Comparison of ENCODE assay signal across 15 cellular contexts in the genomic region with DNA sequence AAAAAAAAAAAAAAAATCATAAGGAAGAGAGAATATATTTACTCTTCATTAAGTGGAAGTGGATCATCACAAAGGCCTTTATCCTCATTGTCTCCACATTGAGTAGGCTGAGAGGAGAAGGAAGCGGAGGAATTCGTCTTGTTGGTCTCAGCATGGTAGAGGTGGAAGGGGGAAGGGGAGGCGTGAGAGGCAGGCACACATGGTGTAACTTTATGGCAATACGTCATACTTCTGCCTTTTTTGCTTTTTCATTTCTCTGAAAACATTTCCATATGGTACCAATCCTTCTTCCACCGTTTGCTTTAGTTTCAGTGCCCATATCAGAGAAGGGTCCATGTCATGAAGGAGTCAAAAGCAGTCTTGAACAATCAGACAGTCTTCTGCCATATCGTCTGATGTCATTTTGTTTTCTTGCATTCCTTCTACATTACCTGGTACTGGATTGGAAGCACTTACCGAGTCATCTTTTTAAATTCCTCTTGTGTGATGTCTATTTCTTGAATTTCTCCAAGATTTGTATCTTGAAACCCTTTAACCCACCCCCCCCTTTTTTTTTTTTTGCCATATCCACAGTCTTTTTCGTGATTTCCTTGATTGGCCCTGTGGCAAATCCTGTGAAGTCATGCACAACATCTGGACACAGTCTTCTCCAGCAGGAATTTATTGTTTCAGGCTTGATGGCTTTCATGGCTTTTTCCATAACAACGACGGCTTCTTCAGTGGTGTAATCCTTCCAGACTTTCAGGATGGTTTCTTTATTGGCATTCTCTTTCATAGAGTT. TPM values are rescaled to one million over a fixed set of nuclear protein-coding genes. Genes with fewer than 3 reads are reported as not detected.
DNase-seq lines count a peak whose midpoint lies in the region; ATAC-seq and TF ChIP-seq lines count a peak whose summit lies in the region.
"Had no signal": no experiment of that assay in that cellular context is flagged by ENCODE, and none has a peak within 500 bp of the region (broad histone marks: within the 10 kb centered on the region; RNA-seq: fewer than 3 reads in every experiment).

No MANE protein-coding gene starts in this region.

- POLR2A ChIA-PET in activated B cell treated with CpG ODN at 0.5 μM for 24 hours (lab: Charles Lee), result no interaction called here

- no peak overlapping the region for H3K4me3 Mint-ChIP-seq in activated B cell treated with CpG ODN at 0.5 μM for 24 hours
- H3K4me3 Mint-ChIP-seq: activated naive CD8-positive, alpha-beta T cell treated with anti-CD3 and anti-CD28 coated beads for 36 hours had no signal

- H3K9me2 ChIP-seq in hepatocyte (replicated peaks; ENCODE audit: insufficient read depth), result no peaks in the 10 kb centered on the region

- no peaks in the 10 kb centered on the region for H3K9me3 Mint-ChIP-seq in activated B cell treated with CpG ODN at 0.5 μM for 24 hours

- H3K27me3 Mint-ChIP-seq in activated B cell treated with CpG ODN at 0.5 μM for 24 hours, result no peaks in the 10 kb centered on the region
- H3K27me3 Mint-ChIP-seq: activated naive CD8-positive, alpha-beta T cell treated with anti-CD3 and anti-CD28 coated beads for 36 hours had no signal

- CTCF ChIA-PET in activated B cell treated with CpG ODN at 0.5 μM for 24 hours (lab: Charles Lee), result no interaction called here

- H3K79me2 ChIP-seq in hepatocyte, result peaks cover 98% of the 10 kb centered on the region

- DNase-seq in A172 (ENCODE audit: low spot score) (peak; percentile 37), H4 (ENCODE audit: low spot score) (peak; percentile 11), activated B cell treated with CpG ODN at 0.5 μM for 24 hours (no peak), hepatocyte (ENCODE audit: low spot score) (no peak), NCI-H2107 treated with DMSO at 0.1 percent for 48 hours (lab: John Stamatoyannopoulos, UW; ENCODE audit: unreplicated experiment) (no peak), uterus (no peak), DMS153 treated with DMSO at 0.1 percent for 48 hours (lab: John Stamatoyannopoulos, UW; ENCODE audit: unreplicated experiment) (no peak)
- DNase-seq: activated CD4-positive, alpha-beta T cell treated with anti-CD3 and anti-CD28 coated beads, Interleukin-2, amount 50 U/mL, for 4 hours; activated naive CD8-positive, alpha-beta T cell treated with anti-CD3 and anti-CD28 coated beads for 36 hours; BE2C; Kasumi-1; NCI-H510A; nucleus accumbens; stimulated activated CD4-positive, alpha-beta T cell treated with anti-CD3 and anti-CD28 coated beads, Interleukin-4, amount 100 ng/mL, for 24 hours had no signal

- no peak overlapping the region for H2AFZ ChIP-seq in hepatocyte

- no peaks in the 10 kb centered on the region for H3K36me3 ChIP-seq in hepatocyte (replicated peaks; ENCODE audit: insufficient read depth, low read depth)
- H3K36me3 ChIP-seq in uterus, result no peaks in the 10 kb centered on the region
- H3K36me3 ChIP-seq: BE2C had no signal

- H3K9me3 ChIP-seq in hepatocyte (ENCODE audit: low read depth) (no peaks in the 10 kb centered on the region), uterus (no peaks in the 10 kb centered on the region)
- H3K9me3 ChIP-seq: BE2C had no signal

- H3K27ac Mint-ChIP-seq in activated B cell treated with CpG ODN at 0.5 μM for 24 hours, result peak overlapping the region; percentile 50
- H3K27ac Mint-ChIP-seq: activated naive CD8-positive, alpha-beta T cell treated with anti-CD3 and anti-CD28 coated beads for 36 hours had no signal

- H3K4me3 ChIP-seq in hepatocyte (no peak overlapping the region), uterus (no peak overlapping the region)

- H3K4me2 ChIP-seq in hepatocyte, result no peak overlapping the region

- H3K27ac ChIP-seq in hepatocyte, result peak overlapping the region; percentile 42
- peak overlapping the region in 1 of 2 donors; percentile 30 for H3K27ac ChIP-seq in uterus

- WGBS in hepatocyte (ENCODE audit: low lambda C conversion rate, missing lambda C conversion rate), result 79% methylated on average over 10 of the region's 10 CpGs

- ATAC-seq in activated B cell treated with CpG ODN at 0.5 μM for 24 hours (ENCODE audit: low read depth), result no peak
- no peak for ATAC-seq in GM18861 (IDR thresholded peaks at IDR 0.05; ENCODE audit: unreplicated experiment)

- peaks cover 19% of the 10 kb centered on the region for H3K36me3 Mint-ChIP-seq in activated B cell treated with CpG ODN at 0.5 μM for 24 hours (ENCODE audit: low read depth)

- intact Hi-C loops in activated B cell treated with CpG ODN at 0.5 μM for 24 hours (cut with micrococcal nuclease), result no loop called here
- intact Hi-C loops in uterus (cut with DNase I; ENCODE audit: low total_unique reads), result no loop called here

- TF ChIP-seq CTCF in activated B cell treated with CpG ODN at 0.5 μM for 24 hours (IDR thresholded peaks at IDR 0.05) (no peak), hepatocyte (IDR thresholded peaks at IDR 0.05; ENCODE audit: poor library complexity) (no peak), uterus (IDR thresholded peaks at IDR 0.05) (no peak)

- peaks cover 7% of the 10 kb centered on the region for H3K4me1 ChIP-seq in hepatocyte (ENCODE audit: insufficient read depth)
- no peaks in the 10 kb centered on the region for H3K4me1 ChIP-seq in uterus
- H3K4me1 ChIP-seq: BE2C had no signal

- no peaks in the 10 kb centered on the region for H4K20me1 ChIP-seq in hepatocyte (ENCODE audit: insufficient read depth, poor library complexity, severe bottlenecking)

- peaks cover 43% of the 10 kb centered on the region for H3K4me1 Mint-ChIP-seq in activated B cell treated with CpG ODN at 0.5 μM for 24 hours

- no peak for TF ChIP-seq POLR2A in uterus (IDR thresholded peaks at IDR 0.05)

- H3K27me3 ChIP-seq in hepatocyte, result no peaks in the 10 kb centered on the region
- H3K27me3 ChIP-seq in uterus, result no peaks in the 10 kb centered on the region
- H3K27me3 ChIP-seq: BE2C had no signal

RNA-seq across cellular contexts. Expression of a gene that starts 8.9 kb away (rescaled TPM):
- total RNA-seq in A172 (2014; rRNA removed; shearing (Covaris generic)), result 26.7 and 27.6 TPM in 2 replicates
- 28.9 and 39.5 TPM in 2 replicates for total RNA-seq in H4 (2014; rRNA removed; shearing (Covaris generic))
- total RNA-seq in activated B cell treated with CpG ODN at 0.5 μM for 24 hours (115 and 123 TPM in 2 replicates), hepatocyte (62.2 and 67.5 TPM in 2 replicates), uterus (10 to 100 TPM; 39.2 to 57.6 (median 51.8) TPM)
- 24.4 and 26.6 TPM in 2 replicates for polyA plus RNA-seq in hepatocyte

Comparison
In these comparisons a context has a peak if more than half of its experiments do, and no peak if none do; other contexts are left out.
1. DNase-seq: peak in A172 (single experiment) and H4 (single experiment); none in activated B cell treated with CpG ODN at 0.5 μM for 24 hours (single experiment), hepatocyte (single experiment), NCI-H2107 treated with DMSO at 0.1 percent for 48 hours (single experiment), uterus (0 of 2) and DMS153 treated with DMSO at 0.1 percent for 48 hours (single experiment).